In the genomic region with DNA sequence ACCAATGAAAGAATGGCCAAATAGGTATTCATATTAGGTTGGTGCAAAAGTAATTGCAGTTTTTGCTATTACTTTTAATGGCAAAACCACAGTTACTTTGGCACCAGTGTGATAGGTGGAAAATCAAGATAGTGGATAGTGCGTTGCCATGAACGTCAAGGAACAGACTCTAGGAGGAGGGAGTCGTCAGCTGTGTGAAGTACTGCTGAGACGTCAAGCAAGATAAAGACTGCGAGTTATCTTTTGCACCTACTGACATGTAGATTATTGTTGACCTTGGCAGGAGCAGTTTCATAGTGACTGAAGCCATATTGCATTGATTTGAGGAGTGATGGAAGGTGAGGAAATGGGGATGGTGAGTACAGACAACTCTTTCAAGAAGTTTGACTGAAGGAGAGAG, we compare ENCODE assay signal across 17 cellular contexts. TPM values are rescaled to one million over a fixed set of nuclear protein-coding genes. Genes with fewer than 3 reads are reported as not detected.
DNase-seq lines count a peak whose midpoint lies in the region; ATAC-seq, FAIRE-seq and TF ChIP-seq lines count a peak whose summit lies in the region.
"Had no signal": no experiment of that assay in that cellular context is flagged by ENCODE, and none has a peak within 500 bp of the region (broad histone marks: within the 10 kb centered on the region; RNA-seq: fewer than 3 reads in every experiment).

No MANE protein-coding gene starts in this region.

- peaks cover 33% of the 10 kb centered on the region; the same call in 2 of the 3 replicates for H3K36me3 ChIP-seq in K562 (ENCODE audit: control insufficient read depth, insufficient read depth, low read length)

- in situ Hi-C loops in K562 (cut with MboI) = no loop called here

- H3K27me3 ChIP-seq in K562 (ENCODE audit: control insufficient read depth in 2 of 2, insufficient read depth in 2 of 2, low read length in 2 of 2) = no peaks in the 10 kb centered on the region

- DNase-seq in activated naive CD8-positive, alpha-beta T cell treated with anti-CD3 and anti-CD28 coated beads for 36 hours = no peak
- DNase-seq in HEK293T (ENCODE audit: extremely low spot score) (no peak), K562 (ENCODE audit: extremely low read depth in 1 of 4, low spot score in 3 of 4) (peak in 1 of 4 experiments; percentile 19), MV-4-11 (lab: John Stamatoyannopoulos, UW) (no peak)
- DNase-seq in naive thymus-derived CD8-positive, alpha-beta T cell = no peak
- DNase-seq: AML-193; Calu3; CD4-positive, CD25-positive, alpha-beta regulatory T cell; DMS53; GOT3; NCI-H187; NCI-H526 treated with DMSO at 0.1 percent for 48 hours; Right ventricle myocardium superior had no signal

- no TSS peak for BruUV-seq in K562 (replicated peaks; lab: Mats Ljungman, UMichigan)

- intact Hi-C loops in K562 (cut with micrococcal nuclease) = no loop called here

- peaks cover 62% of the 10 kb centered on the region for H3K4me1 Mint-ChIP-seq in activated naive CD8-positive, alpha-beta T cell (ENCODE audit: low read depth)
- peaks cover 42% of the 10 kb centered on the region for H3K4me1 Mint-ChIP-seq in activated naive CD8-positive, alpha-beta T cell treated with anti-CD3 and anti-CD28 coated beads for 36 hours
- H3K4me1 Mint-ChIP-seq in naive thymus-derived CD8-positive, alpha-beta T cell = peaks cover 36 to 72% (median 53%) of the 10 kb centered on the region in 4 donors

- CTCF ChIA-PET in HEK293T (lab: Yijun Ruan, JAX) = no interaction called here
- CTCF ChIA-PET in K562 (lab: Yijun Ruan, JAX; ENCODE audit: low intra/inter-chr PET ratio) = no interaction called here

- H3K9ac ChIP-seq in K562 (ENCODE audit: insufficient read depth in 1 of 2, low read depth in 2 of 2, low read length in 2 of 2) = no peak overlapping the region

- H3K27me3 Mint-ChIP-seq in activated naive CD8-positive, alpha-beta T cell = no peaks in the 10 kb centered on the region
- no peaks in the 10 kb centered on the region for H3K27me3 Mint-ChIP-seq in activated naive CD8-positive, alpha-beta T cell treated with anti-CD3 and anti-CD28 coated beads for 36 hours
- no peaks in the 10 kb centered on the region for H3K27me3 Mint-ChIP-seq in naive thymus-derived CD8-positive, alpha-beta T cell
- H3K27me3 Mint-ChIP-seq: CD4-positive, CD25-positive, alpha-beta regulatory T cell; IgD-negative memory B cell had no signal

- TF ChIP-seq POLR2A in K562 (conservative IDR thresholded peaks at IDR 0.05) = no peak

- peak overlapping the region; percentile 22 for H3K27ac Mint-ChIP-seq in activated naive CD8-positive, alpha-beta T cell
- H3K27ac Mint-ChIP-seq in activated naive CD8-positive, alpha-beta T cell treated with anti-CD3 and anti-CD28 coated beads for 36 hours = no peak overlapping the region
- peak overlapping the region in 7 of 10 donors; percentile 23 to 67 (median 38) for H3K27ac Mint-ChIP-seq in naive thymus-derived CD8-positive, alpha-beta T cell

- peaks cover 71% of the 10 kb centered on the region for H3K79me2 ChIP-seq in K562 (ENCODE audit: control insufficient read depth, insufficient read depth, low read length)

- no peak overlapping the region for H3K4me3 Mint-ChIP-seq in activated naive CD8-positive, alpha-beta T cell
- no peak overlapping the region for H3K4me3 Mint-ChIP-seq in activated naive CD8-positive, alpha-beta T cell treated with anti-CD3 and anti-CD28 coated beads for 36 hours
- peak overlapping the region in 2 of 10 donors; percentile 3 for H3K4me3 Mint-ChIP-seq in naive thymus-derived CD8-positive, alpha-beta T cell
- H3K4me3 Mint-ChIP-seq: IgD-negative memory B cell had no signal

- ATAC-seq in K562 (peak; percentile 53; the same call in 2 of the 3 replicates), HG03135 (IDR thresholded peaks at IDR 0.05; ENCODE audit: unreplicated experiment) (no peak)
- no peak for ATAC-seq in naive thymus-derived CD8-positive, alpha-beta T cell

- H3K4me2 ChIP-seq in K562 (ENCODE audit: insufficient read depth, low read length) = no peak overlapping the region

- TF ChIP-seq RAD21 in K562 (CRISPR knock-in tag; conservative IDR thresholded peaks at IDR 0.05 in 1 of 2, IDR thresholded peaks at IDR 0.05 in 1 of 2) = no peak

- POLR2A ChIA-PET in HEK293T (lab: Yijun Ruan, JAX) (interaction anchor here (1.2 kb wide), 1 partner anchor 8 kb away, joined by 5 read pairs; a partner anchor contains a TSS), K562 (lab: Yijun Ruan, JAX) (interaction anchor here (0.5 to 1.5 kb wide), 6 partner anchors 11 to 558 kb away, joined by 3 to 5 read pairs (median 3); no protein-coding TSS in a partner anchor)
- POLR2A ChIA-PET in naive thymus-derived CD8-positive, alpha-beta T cell (lab: Charles Lee) = interaction anchor here (1.3 kb wide), 1 partner anchor 8 kb away, joined by 3 read pairs; no protein-coding TSS in a partner anchor

- no peaks in the 10 kb centered on the region for H3K9me3 ChIP-seq in K562 (replicated peaks; ENCODE audit: control insufficient read depth, insufficient read depth, low read depth, low read length)

- peaks cover 0 to 6% of the 10 kb centered on the region in 2 experiments; a peak in 2 of 5 replicates for H3K4me1 ChIP-seq in K562 (replicated peaks in 1 of 2; ENCODE audit: control insufficient read depth in 2 of 2, insufficient read depth in 2 of 2, low read length in 2 of 2)

- WGBS in K562 (ENCODE audit: insufficient coverage, low coverage, missing lambda C conversion rate) = 1% methylated on average over 5 of the region's 5 CpGs

- H4K20me1 ChIP-seq in K562 (replicated peaks; ENCODE audit: control insufficient read depth, insufficient read depth, low read length) = no peaks in the 10 kb centered on the region

- TF ChIP-seq EP300 in K562 (IDR thresholded peaks at IDR 0.05; ENCODE audit: low read length) = no peak

- no peak for FAIRE-seq in K562 (lab: Jason Lieb, UNC)
- FAIRE-seq: RCC 7860 had no signal

- peaks cover 5% of the 10 kb centered on the region for H3K36me3 Mint-ChIP-seq in activated naive CD8-positive, alpha-beta T cell
- H3K36me3 Mint-ChIP-seq in activated naive CD8-positive, alpha-beta T cell treated with anti-CD3 and anti-CD28 coated beads for 36 hours = peaks cover 28% of the 10 kb centered on the region
- peaks cover 0 to 56% (median 16%) of the 10 kb centered on the region in 3 donors for H3K36me3 Mint-ChIP-seq in naive thymus-derived CD8-positive, alpha-beta T cell

- H3K4me3 ChIP-seq in K562 = no peak overlapping the region

- no peak overlapping the region for H2AFZ ChIP-seq in K562 (ENCODE audit: low read depth, low read length)

- TF ChIP-seq CTCF in K562 (IDR thresholded peaks at IDR 0.05 in 2 of 3, conservative IDR thresholded peaks at IDR 0.05 in 1 of 3; ENCODE audit: insufficient read depth in 2 of 3, low read depth in 1 of 3, low read length in 3 of 3) = no peak

- H3K9me1 ChIP-seq in K562 (ENCODE audit: control insufficient read depth, insufficient read depth, low read length) = no peaks in the 10 kb centered on the region

- no peak overlapping the region for H3K27ac ChIP-seq in K562 (ENCODE audit: extremely low read depth, low read depth, low read length)

- no peaks in the 10 kb centered on the region for H3K9me3 Mint-ChIP-seq in activated naive CD8-positive, alpha-beta T cell (ENCODE audit: low read depth)
- H3K9me3 Mint-ChIP-seq in activated naive CD8-positive, alpha-beta T cell treated with anti-CD3 and anti-CD28 coated beads for 36 hours = no peaks in the 10 kb centered on the region
- H3K9me3 Mint-ChIP-seq in naive thymus-derived CD8-positive, alpha-beta T cell = no peaks in the 10 kb centered on the region
- H3K9me3 Mint-ChIP-seq: CD4-positive, CD25-positive, alpha-beta regulatory T cell; IgD-negative memory B cell had no signal

RNA-seq across cellular contexts. Expression of a gene that starts 8.3 kb away (rescaled TPM):
- 10 to 100 TPM; 48.5 to 51.8 TPM for total RNA-seq in activated naive CD8-positive, alpha-beta T cell treated with anti-CD3 and anti-CD28 coated beads for 36 hours
- 21.6 and 92.8 TPM in 2 replicates for total RNA-seq in K562 (2011; cell fraction: chromatin; rRNA removed; ENCODE audit: low replicate concordance)
- total RNA-seq in K562 (2011; cell fraction: nucleolus; rRNA removed) = 9.3 and 11.4 TPM in 2 replicates
- 45.4 and 78.9 TPM in 2 replicates for total RNA-seq in K562 (2011; cell fraction: nucleoplasm; rRNA removed)
- total RNA-seq in K562 (2014; rRNA removed) (9.1 and 10.3 TPM in 2 replicates), K562 (2014; rRNA removed; fragmentation: Illumina TruSeq; extraction: Trizol) (15.1 and 17.1 TPM in 2 replicates), K562 (2015; rRNA removed; fragmentation: Illumina TruSeq; extraction: Trizol) (14.9 and 15.9 TPM in 2 replicates), K562 (2021) (28.8 and 32.6 TPM in 2 replicates)
- polyA plus RNA-seq in K562 (2011; rRNA removed) (7.2 and 7.8 TPM in 2 replicates), K562 (2014; fragmentation: Illumina TruSeq; extraction: Trizol) (29.9 and 32.7 TPM in 2 replicates), K562 (2014; fragmentation: Nextera tagmentation; extraction: Ambion mirVana) (1 to 10 TPM; 7.3 to 8.6 TPM), K562 (2014; rRNA removed) (13.9 and 14.6 TPM in 2 replicates)
- 2.1 and 3.6 TPM in 2 replicates for polyA plus RNA-seq in K562 (2011; cell fraction: cytosol; rRNA removed)
- 22.2 and 26.1 TPM in 2 replicates for polyA plus RNA-seq in K562 (2011; cell fraction: nucleus; rRNA removed)
- 23.3 and 26.0 TPM in 2 replicates for polyA plus RNA-seq in K562 (2012)
- polyA minus RNA-seq in K562 (2011; rRNA and poly(A)+ RNA removed) = 15.4 and 19.7 TPM in 2 replicates
- 10.2 and 10.6 TPM in 2 replicates for polyA minus RNA-seq in K562 (2011; cell fraction: cytosol; rRNA and poly(A)+ RNA removed)
- 20.2 and 37.8 TPM in 2 replicates for polyA minus RNA-seq in K562 (2011; cell fraction: nucleus; rRNA and poly(A)+ RNA removed)
- 100 to 1,000 TPM; 103 to 113 TPM for total RNA-seq in naive thymus-derived CD8-positive, alpha-beta T cell
- polyA plus RNA-seq in naive thymus-derived CD8-positive, alpha-beta T cell = 10 to 100 TPM in 2 of 3 donors, 1 to 10 TPM in 1; 6.5 to 23.0 (median 14.0) TPM

RNA-seq across cellular contexts. Expression of a gene that starts 58.5 kb away (rescaled TPM):
- total RNA-seq in activated naive CD8-positive, alpha-beta T cell treated with anti-CD3 and anti-CD28 coated beads for 36 hours = 100 to 1,000 TPM in 1 of 2 experiments, 10 to 100 TPM in 1; 95.5 to 103 TPM
- 10.5 and 29.2 TPM in 2 replicates for total RNA-seq in K562 (2011; cell fraction: chromatin; rRNA removed; ENCODE audit: low replicate concordance)
- 5.3 and 7.0 TPM in 2 replicates for total RNA-seq in K562 (2011; cell fraction: nucleolus; rRNA removed)
- 11.1 and 12.1 TPM in 2 replicates for total RNA-seq in K562 (2011; cell fraction: nucleoplasm; rRNA removed)
- total RNA-seq in K562 (2014; rRNA removed) = 23.4 and 25.0 TPM in 2 replicates
- 53.7 and 67.3 TPM in 2 replicates for total RNA-seq in K562 (2014; rRNA removed; fragmentation: Illumina TruSeq; extraction: Trizol)
- 40.0 and 40.4 TPM in 2 replicates for total RNA-seq in K562 (2015; rRNA removed; fragmentation: Illumina TruSeq; extraction: Trizol)
- total RNA-seq in K562 (2021) = 43.3 and 46.1 TPM in 2 replicates
- 55.6 and 75.1 TPM in 2 replicates for polyA plus RNA-seq in K562 (2011; rRNA removed)
- 17.6 and 40.1 TPM in 2 replicates for polyA plus RNA-seq in K562 (2011; cell fraction: cytosol; rRNA removed)
- polyA plus RNA-seq in K562 (2011; cell fraction: nucleus; rRNA removed) = 8.5 and 14.9 TPM in 2 replicates
- 36.6 and 43.6 TPM in 2 replicates for polyA plus RNA-seq in K562 (2012)
- polyA plus RNA-seq in K562 (2014; fragmentation: Illumina TruSeq; extraction: Trizol) = 91.9 and 98.3 TPM in 2 replicates
- 10 to 100 TPM in 1 of 2 experiments, 1 to 10 TPM in 1; 6.8 to 18.6 TPM for polyA plus RNA-seq in K562 (2014; fragmentation: Nextera tagmentation; extraction: Ambion mirVana)
- 38.3 and 40.9 TPM in 2 replicates for polyA plus RNA-seq in K562 (2014; rRNA removed)
- 123 and 136 TPM in 2 replicates for polyA minus RNA-seq in K562 (2011; rRNA and poly(A)+ RNA removed)
- 17.6 and 31.4 TPM in 2 replicates for polyA minus RNA-seq in K562 (2011; cell fraction: cytosol; rRNA and poly(A)+ RNA removed)
- 6.5 and 11.8 TPM in 2 replicates for polyA minus RNA-seq in K562 (2011; cell fraction: nucleus; rRNA and poly(A)+ RNA removed)
- total RNA-seq in naive thymus-derived CD8-positive, alpha-beta T cell = 10 to 100 TPM; 65.8 to 66.8 TPM
- polyA plus RNA-seq in naive thymus-derived CD8-positive, alpha-beta T cell = 10 to 100 TPM; 31.7 to 37.1 (median 34.7) TPM

RNA-seq across cellular contexts. Expression of a gene that starts 58.5 kb away (rescaled TPM):
- 10 to 100 TPM; 29.9 to 37.7 TPM for total RNA-seq in activated naive CD8-positive, alpha-beta T cell treated with anti-CD3 and anti-CD28 coated beads for 36 hours
- total RNA-seq in K562 (2011; cell fraction: chromatin; rRNA removed; ENCODE audit: low replicate concordance) = 77.5 and 98.7 TPM in 2 replicates
- total RNA-seq in K562 (2011; cell fraction: nucleolus; rRNA removed) = 64.5 and 65.9 TPM in 2 replicates
- total RNA-seq in K562 (2011; cell fraction: nucleoplasm; rRNA removed) = 61.2 and 62.1 TPM in 2 replicates
- total RNA-seq in K562 (2014; rRNA removed) (12.6 and 17.8 TPM in 2 replicates), K562 (2014; rRNA removed; fragmentation: Illumina TruSeq; extraction: Trizol) (16.3 and 16.6 TPM in 2 replicates), K562 (2015; rRNA removed; fragmentation: Illumina TruSeq; extraction: Trizol) (16.7 and 17.5 TPM in 2 replicates), K562 (2021) (24.3 and 24.8 TPM in 2 replicates)
- polyA plus RNA-seq in K562 (2011; rRNA removed) (24.0 and 25.7 TPM in 2 replicates), K562 (2014; fragmentation: Illumina TruSeq; extraction: Trizol) (17.5 and 21.4 TPM in 2 replicates), K562 (2014; fragmentation: Nextera tagmentation; extraction: Ambion mirVana) (1 to 10 TPM; 6.0 to 7.6 TPM), K562 (2014; rRNA removed) (13.1 and 16.5 TPM in 2 replicates)
- 45.7 and 48.9 TPM in 2 replicates for polyA plus RNA-seq in K562 (2011; cell fraction: cytosol; rRNA removed)
- 91.0 and 95.3 TPM in 2 replicates for polyA plus RNA-seq in K562 (2011; cell fraction: nucleus; rRNA removed)
- polyA plus RNA-seq in K562 (2012) = 10.5 and 13.1 TPM in 2 replicates
- 44.6 and 58.7 TPM in 2 replicates for polyA minus RNA-seq in K562 (2011; rRNA and poly(A)+ RNA removed)
- 20.4 and 28.2 TPM in 2 replicates for polyA minus RNA-seq in K562 (2011; cell fraction: cytosol; rRNA and poly(A)+ RNA removed)
- 33.8 and 49.7 TPM in 2 replicates for polyA minus RNA-seq in K562 (2011; cell fraction: nucleus; rRNA and poly(A)+ RNA removed)
- total RNA-seq in naive thymus-derived CD8-positive, alpha-beta T cell = 10 to 100 TPM; 49.7 to 52.9 TPM
- 10 to 100 TPM; 17.3 to 20.6 (median 19.3) TPM for polyA plus RNA-seq in naive thymus-derived CD8-positive, alpha-beta T cell
